ENCODE assay signal across 8 cellular contexts in genomic region chr2:36966370-36967235, GRCh38. TPM values are rescaled to one million over a fixed set of nuclear protein-coding genes. Genes with fewer than 3 reads are reported as not detected.
DNase-seq lines count a peak whose midpoint lies in the region; ATAC-seq and TF ChIP-seq lines count a peak whose summit lies in the region.

A gene with protein sequence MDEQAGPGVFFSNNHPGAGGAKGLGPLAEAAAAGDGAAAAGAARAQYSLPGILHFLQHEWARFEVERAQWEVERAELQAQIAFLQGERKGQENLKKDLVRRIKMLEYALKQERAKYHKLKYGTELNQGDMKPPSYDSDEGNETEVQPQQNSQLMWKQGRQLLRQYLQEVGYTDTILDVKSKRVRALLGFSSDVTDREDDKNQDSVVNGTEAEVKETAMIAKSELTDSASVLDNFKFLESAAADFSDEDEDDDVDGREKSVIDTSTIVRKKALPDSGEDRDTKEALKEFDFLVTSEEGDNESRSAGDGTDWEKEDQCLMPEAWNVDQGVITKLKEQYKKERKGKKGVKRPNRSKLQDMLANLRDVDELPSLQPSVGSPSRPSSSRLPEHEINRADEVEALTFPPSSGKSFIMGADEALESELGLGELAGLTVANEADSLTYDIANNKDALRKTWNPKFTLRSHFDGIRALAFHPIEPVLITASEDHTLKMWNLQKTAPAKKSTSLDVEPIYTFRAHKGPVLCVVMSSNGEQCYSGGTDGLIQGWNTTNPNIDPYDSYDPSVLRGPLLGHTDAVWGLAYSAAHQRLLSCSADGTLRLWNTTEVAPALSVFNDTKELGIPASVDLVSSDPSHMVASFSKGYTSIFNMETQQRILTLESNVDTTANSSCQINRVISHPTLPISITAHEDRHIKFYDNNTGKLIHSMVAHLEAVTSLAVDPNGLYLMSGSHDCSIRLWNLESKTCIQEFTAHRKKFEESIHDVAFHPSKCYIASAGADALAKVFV (minus strand): TSS chr2:36966536. CDS start chr2:36966463, 73 bp downstream.

- peak within 1 kb of the TSS; percentile 92 for H3K27ac Mint-ChIP-seq in activated CD4-positive, alpha-beta T cell treated with anti-CD3 and anti-CD28 coated beads, Interleukin-2, amount 10 ng/mL, durations not matched to agents 24 days and 14 days

- peak within 1 kb of the TSS; percentile 85 to 92 (median 89) for H3K4me2 ChIP-seq in BLaER1 treated with 17β-estradiol and CSF1 and Interleukin-3, amounts not matched to agents 10 nM and 100 nM

- no peaks in the 10 kb centered on the region for H3K27me3 ChIP-seq in BLaER1 treated with 17β-estradiol and CSF1 and Interleukin-3, amounts not matched to agents 10 nM and 100 nM

- DNase-seq in NCI-H526 treated with DMSO at 0.1 percent for 48 hours (lab: John Stamatoyannopoulos, UW) (peak; percentile 87), coronary artery (ENCODE audit: low spot score) (peak; percentile 97), left lobe of liver (ENCODE audit: low spot score) (peak; percentile 99)
- DNase-seq in activated CD4-positive, alpha-beta T cell treated with anti-CD3 and anti-CD28 coated beads, Interleukin-2, amount 10 ng/mL, durations not matched to agents 24 days and 14 days, result peak; percentile 100
- DNase-seq in stimulated activated CD4-positive, alpha-beta T cell treated with anti-CD3 and anti-CD28 coated beads, Interleukin-2, amount 100 ng/mL, for 24 hours, result peak; percentile 97

- peak within 1 kb of the TSS; percentile 85 to 96 (median 91) for H3K9ac ChIP-seq in BLaER1 treated with 17β-estradiol and CSF1 and Interleukin-3, amounts not matched to agents 10 nM and 100 nM

- no peaks in the 10 kb centered on the region for H3K9me3 Mint-ChIP-seq in activated CD4-positive, alpha-beta T cell treated with anti-CD3 and anti-CD28 coated beads, Interleukin-2, amount 10 ng/mL, durations not matched to agents 24 days and 14 days

- peaks cover 28 to 37% (median 35%) of the 10 kb centered on the region in 10 experiments for H3K4me1 ChIP-seq in BLaER1 treated with 17β-estradiol and CSF1 and Interleukin-3, amounts not matched to agents 10 nM and 100 nM

- H3K4me1 Mint-ChIP-seq in activated CD4-positive, alpha-beta T cell treated with anti-CD3 and anti-CD28 coated beads, Interleukin-2, amount 10 ng/mL, durations not matched to agents 24 days and 14 days, result peaks cover 46% of the 10 kb centered on the region

- H3K36me3 ChIP-seq in BLaER1 treated with 17β-estradiol and CSF1 and Interleukin-3, amounts not matched to agents 10 nM and 100 nM, result peaks cover 0 to 6% (median 0%) of the 10 kb centered on the region in 11 experiments; a peak in 4 of 22 replicates

- H3K4me3 Mint-ChIP-seq in activated CD4-positive, alpha-beta T cell treated with anti-CD3 and anti-CD28 coated beads, Interleukin-2, amount 10 ng/mL, durations not matched to agents 24 days and 14 days, result peak within 1 kb of the TSS; percentile 95

- H3K4me3 ChIP-seq in BLaER1 treated with 17β-estradiol and CSF1 and Interleukin-3, amounts not matched to agents 10 nM and 100 nM, result peak within 1 kb of the TSS; percentile 85 to 99 (median 96)
- H3K4me3 ChIP-seq in coronary artery, result peak within 1 kb of the TSS; percentile 84

- H4K20me1 ChIP-seq in BLaER1 treated with 17β-estradiol and CSF1 and Interleukin-3, amounts not matched to agents 10 nM and 100 nM, result peaks cover 6 to 38% (median 29%) of the 10 kb centered on the region in 11 experiments; a peak in 16 of 22 replicates

- H3K9me3 ChIP-seq in BLaER1 treated with 17β-estradiol and CSF1 and Interleukin-3, amounts not matched to agents 10 nM and 100 nM (replicated peaks in 1 of 11), result no peaks in the 10 kb centered on the region

- intact Hi-C loops in activated CD4-positive, alpha-beta T cell treated with anti-CD3 and anti-CD28 coated beads, Interleukin-2, amount 10 ng/mL, durations not matched to agents 24 days and 14 days (cut with micrococcal nuclease), result loop anchor here (1.0 to 5.0 kb wide), 5 partner anchors 44 to 266 kb away; partner anchors contain the start of genes CEBPZ, EIF2AK2, GPATCH11 and HEATR5B

- TF ChIP-seq CTCF in coronary artery (IDR thresholded peaks at IDR 0.05), result no peak

- H3K27ac ChIP-seq in BLaER1 treated with 17β-estradiol and CSF1 and Interleukin-3, amounts not matched to agents 10 nM and 100 nM, result peak within 1 kb of the TSS; percentile 72 to 90 (median 89); a peak in 21 of 22 replicates
- peak within 1 kb of the TSS; percentile 87 for H3K27ac ChIP-seq in coronary artery

- peaks cover 6% of the 10 kb centered on the region for H3K36me3 Mint-ChIP-seq in activated CD4-positive, alpha-beta T cell treated with anti-CD3 and anti-CD28 coated beads, Interleukin-2, amount 10 ng/mL, durations not matched to agents 24 days and 14 days (ENCODE audit: low read depth)

- ATAC-seq in GM19351 (IDR thresholded peaks at IDR 0.05; ENCODE audit: unreplicated experiment) (peak; percentile 95), HG03520 (IDR thresholded peaks at IDR 0.05; ENCODE audit: unreplicated experiment) (peak; percentile 97), left lobe of liver (peak; percentile 95)

- H3K27me3 Mint-ChIP-seq in activated CD4-positive, alpha-beta T cell treated with anti-CD3 and anti-CD28 coated beads, Interleukin-2, amount 10 ng/mL, durations not matched to agents 24 days and 14 days, result peaks cover 2% of the 10 kb centered on the region

RNA-seq across cellular contexts. Expression of the gene that starts here (rescaled TPM):
- 27.0 and 28.0 TPM in 2 replicates for total RNA-seq in activated CD4-positive, alpha-beta T cell treated with anti-CD3 and anti-CD28 coated beads, Interleukin-2, amount 10 ng/mL, durations not matched to agents 24 days and 14 days
- 7.0 TPM for total RNA-seq in left lobe of liver

Comparison
In these comparisons a context has a peak if more than half of its experiments do, and no peak if none do; other contexts are left out.
1. Peak in every context shown above with its lines: DNase-seq, ATAC-seq, H3K4me3 ChIP-seq and H3K27ac ChIP-seq.